ENCODE assay signal across 8 cellular contexts in the genomic region with DNA sequence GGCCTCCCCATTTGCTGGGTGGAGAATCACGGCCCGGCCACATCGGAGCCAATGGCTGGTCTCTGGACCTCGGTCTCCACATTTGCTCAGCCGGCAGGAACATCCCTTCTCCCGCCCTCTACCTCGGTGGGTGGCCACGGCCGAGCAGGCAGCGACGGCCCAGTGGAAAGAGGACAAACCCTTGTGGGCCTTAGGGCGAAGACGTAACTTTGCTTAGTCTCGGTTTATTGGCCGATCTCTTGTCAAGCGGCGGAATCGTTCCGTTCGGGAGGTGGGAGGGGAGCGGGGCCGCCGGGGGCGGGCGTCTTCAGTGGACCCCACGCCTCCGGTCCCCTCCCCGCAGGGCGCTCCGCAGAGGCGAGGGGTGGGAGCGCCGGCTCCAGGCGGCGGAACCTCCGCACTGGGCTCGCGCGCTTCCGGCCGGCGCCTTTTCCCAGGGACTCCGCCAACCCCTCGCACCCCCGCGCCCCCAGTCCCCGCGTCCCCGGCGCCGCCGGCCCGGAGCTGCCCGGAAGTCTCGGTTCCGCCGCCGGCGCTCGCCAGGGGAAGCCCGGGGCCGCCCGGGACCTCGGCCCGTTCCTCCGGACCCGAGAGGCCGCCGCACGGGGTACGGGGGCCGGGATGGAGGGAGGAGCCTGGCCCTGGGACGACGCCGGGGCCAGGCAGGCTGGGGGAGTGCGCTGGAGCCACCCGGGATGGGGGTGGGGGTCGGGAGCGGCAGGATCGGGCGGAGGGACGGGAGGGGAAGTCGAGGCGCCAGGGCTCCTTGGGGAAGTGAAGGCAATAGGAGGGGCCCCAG. TPM values are rescaled to one million over a fixed set of nuclear protein-coding genes. Genes with fewer than 3 reads are reported as not detected.
DNase-seq lines count a peak whose midpoint lies in the region; ATAC-seq and TF ChIP-seq lines count a peak whose summit lies in the region.

TSS of gene ZNF580 (plus strand) at position 426 of the 799 bp plus-strand sequence. CDS start 1,507 bp downstream, outside the sequence.

- peak within 1 kb of the TSS; percentile 98 for H2AK5ac ChIP-seq in neuronal stem cell (ENCODE audit: low read depth, low read length)

- peak within 1 kb of the TSS; percentile 98 for H3K23ac ChIP-seq in neuronal stem cell (ENCODE audit: low read depth, low read length, poor library complexity)

- H3K27me3 ChIP-seq in GM06990 (replicated peaks; ENCODE audit: control insufficient read depth, insufficient read depth, low read length) (no peaks in the 10 kb centered on the region), HL-60 (ENCODE audit: insufficient read depth, poor library complexity, severe bottlenecking) (no peaks in the 10 kb centered on the region), neuronal stem cell (ENCODE audit: control insufficient read depth in 3 of 3, insufficient read depth in 3 of 3, low read depth in 1 of 3, low read length in 3 of 3) (no peaks in the 10 kb centered on the region)

- peak within 1 kb of the TSS; percentile 92 for H3K9ac ChIP-seq in neuronal stem cell (ENCODE audit: low read depth, low read length, poor library complexity)

- H3K27me3 Mint-ChIP-seq in activated naive CD8-positive, alpha-beta T cell = no peaks in the 10 kb centered on the region

- no peak for ATAC-seq in HG03025 (IDR thresholded peaks at IDR 0.05; ENCODE audit: low FRiP score, unreplicated experiment)

- peak within 1 kb of the TSS; percentile 70 for H4K8ac ChIP-seq in neuronal stem cell (ENCODE audit: low read depth, low read length)

- H3K27ac ChIP-seq in HL-60 (replicated peaks) (peak within 1 kb of the TSS; percentile 79), neuronal stem cell (replicated peaks; ENCODE audit: low read length) (peak within 1 kb of the TSS; percentile 79)

- DNase-seq in GM06990 (ENCODE audit: extremely low read depth, insufficient read length) (peak; percentile 86), HL-60 (ENCODE audit: low read depth in 1 of 2, low spot score in 1 of 2) (peak in 1 of 2 experiments; percentile 54), SHP77 (lab: John Stamatoyannopoulos, UW) (peak; percentile 60), globus pallidus (ENCODE audit: low spot score) (peak; percentile 48), neuronal stem cell (ENCODE audit: low spot score) (peak; percentile 65), ureter (ENCODE audit: low spot score) (peak; percentile 76)

- peak within 1 kb of the TSS; percentile 90 for H3K27ac Mint-ChIP-seq in activated naive CD8-positive, alpha-beta T cell

- H4K91ac ChIP-seq in neuronal stem cell (ENCODE audit: low read depth, low read length, poor library complexity) = peak within 1 kb of the TSS; percentile 92

- TF ChIP-seq CTCF in GM06990 (IDR thresholded peaks at IDR 0.05; ENCODE audit: insufficient read depth, low read length, poor library complexity, severe bottlenecking) (no peak), HL-60 (IDR thresholded peaks at IDR 0.05; ENCODE audit: insufficient read depth, low read length) (no peak)

- H3K79me1 ChIP-seq in neuronal stem cell (ENCODE audit: low read depth, low read length) = peaks cover 41% of the 10 kb centered on the region

- no peak within 1 kb of the TSS for H2BK12ac ChIP-seq in neuronal stem cell (ENCODE audit: low read length)

- H3K4ac ChIP-seq in neuronal stem cell (ENCODE audit: low read length) = peak within 1 kb of the TSS; percentile 93

- no peaks in the 10 kb centered on the region for H3K9me3 ChIP-seq in neuronal stem cell (replicated peaks in 1 of 2; ENCODE audit: control insufficient read depth in 2 of 2, insufficient read depth in 1 of 2, low read depth in 1 of 2, low read length in 2 of 2)

- H2BK120ac ChIP-seq in neuronal stem cell (ENCODE audit: low read depth, low read length) = peak within 1 kb of the TSS; percentile 91

- H3K36me3 Mint-ChIP-seq in activated naive CD8-positive, alpha-beta T cell = peaks cover 8% of the 10 kb centered on the region

- H3K4me3 Mint-ChIP-seq in activated naive CD8-positive, alpha-beta T cell = peak within 1 kb of the TSS; percentile 96

- H3K9me3 Mint-ChIP-seq in activated naive CD8-positive, alpha-beta T cell (ENCODE audit: low read depth) = no peaks in the 10 kb centered on the region

- H3K4me3 ChIP-seq in GM06990 (replicated peaks; ENCODE audit: low read depth, low read length) (peak within 1 kb of the TSS; percentile 90), HL-60 (replicated peaks; ENCODE audit: insufficient read depth, low read length) (peak within 1 kb of the TSS; percentile 91), neuronal stem cell (ENCODE audit: low read length in 2 of 2) (peak within 1 kb of the TSS; percentile 86 to 94)

- WGBS in neuronal stem cell (ENCODE audit: extremely low coverage in 2 of 2, insufficient read length in 2 of 2, insufficient replicate concordance in 1 of 2), 2 donors = no CpG with 5 or more reads among the region's 84 CpGs

- peaks cover 56% of the 10 kb centered on the region for H3K4me1 Mint-ChIP-seq in activated naive CD8-positive, alpha-beta T cell (ENCODE audit: low read depth)

- peak within 1 kb of the TSS; percentile 75 for H2BK15ac ChIP-seq in neuronal stem cell (ENCODE audit: low read length)

- peaks cover 23 to 25% of the 10 kb centered on the region in 2 donors for H3K4me1 ChIP-seq in neuronal stem cell (ENCODE audit: control insufficient read depth in 2 of 2, insufficient read depth in 1 of 2, low read depth in 1 of 2, low read length in 2 of 2)

- peak within 1 kb of the TSS; percentile 97 for H3K18ac ChIP-seq in neuronal stem cell (ENCODE audit: low read length)

- H3K4me2 ChIP-seq in neuronal stem cell (ENCODE audit: insufficient read depth, low read length, poor library complexity, severe bottlenecking) = peak within 1 kb of the TSS; percentile 93

- peak within 1 kb of the TSS; percentile 88 for H2AFZ ChIP-seq in neuronal stem cell (ENCODE audit: low read length)

- peak within 1 kb of the TSS; percentile 94 for H2BK5ac ChIP-seq in neuronal stem cell (ENCODE audit: low read length)

- peaks cover 11% of the 10 kb centered on the region for H3K36me3 ChIP-seq in GM06990 (ENCODE audit: control insufficient read depth, insufficient read depth, low read length)
- H3K36me3 ChIP-seq in neuronal stem cell (replicated peaks in 1 of 2; ENCODE audit: control insufficient read depth in 2 of 2, insufficient read depth in 2 of 2, low read length in 2 of 2) = peaks cover 15 to 22% of the 10 kb centered on the region in 2 donors

- H3K14ac ChIP-seq in neuronal stem cell (ENCODE audit: low read length) = peak within 1 kb of the TSS; percentile 14

RNA-seq across cellular contexts. Expression of gene ZNF580, which starts in this region (rescaled TPM):
- polyA plus RNA-seq in neuronal stem cell (2013, experiment 1 of 2) = 42.3 TPM
- polyA plus RNA-seq in neuronal stem cell (2013, experiment 2 of 2) = 43.4 TPM
- 56.5 TPM for total RNA-seq in ureter
